ENCODE assay signal across 1 cellular context in the genomic region with DNA sequence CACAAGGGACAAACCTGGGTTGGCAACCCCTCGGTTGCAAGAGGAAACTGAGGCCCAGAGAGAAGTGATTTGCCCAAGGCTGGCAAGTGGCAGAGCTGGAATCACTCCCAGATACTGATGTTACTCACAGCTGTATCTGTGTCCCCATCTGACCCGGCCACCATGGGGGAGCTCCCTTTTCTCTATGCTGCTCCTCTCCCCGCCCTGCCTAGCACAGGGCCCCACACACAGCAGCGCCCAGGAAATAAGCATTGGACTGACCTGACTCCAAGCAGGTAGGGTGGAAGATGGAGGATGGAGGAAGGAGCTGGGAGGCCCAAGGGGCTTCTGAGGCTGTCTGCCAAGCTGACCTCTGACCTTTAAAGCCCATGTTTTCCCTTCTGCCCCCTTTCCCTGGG.
TF ChIP-seq lines count a peak whose summit lies in the region.

No MANE protein-coding gene starts in this region.

TF ChIP-seq in endothelial cell of umbilical vein, 7 proteins besides CTCF, POLR2A, EP300 and RAD21:
- TF ChIP-seq EZH2 (IDR thresholded peaks at IDR 0.05; ENCODE audit: borderline replicate concordance, low read depth, low read length, severe bottlenecking) (no peak), FOS (IDR thresholded peaks at IDR 0.05; ENCODE audit: borderline replicate concordance, insufficient read depth, low read length) (no peak), POLR2AphosphoS5 (IDR thresholded peaks at IDR 0.05; ENCODE audit: insufficient read depth, low read depth, low read length) (no peak), MYC (IDR thresholded peaks at IDR 0.05; ENCODE audit: low read depth, low read length) (no peak), GATA2 (IDR thresholded peaks at IDR 0.05; ENCODE audit: insufficient read depth, insufficient read length, low read depth, low read length) (no peak), JUN (IDR thresholded peaks at IDR 0.05; ENCODE audit: borderline replicate concordance, insufficient read depth, insufficient read length, low read depth) (no peak)
- TF ChIP-seq, protein P1, sequence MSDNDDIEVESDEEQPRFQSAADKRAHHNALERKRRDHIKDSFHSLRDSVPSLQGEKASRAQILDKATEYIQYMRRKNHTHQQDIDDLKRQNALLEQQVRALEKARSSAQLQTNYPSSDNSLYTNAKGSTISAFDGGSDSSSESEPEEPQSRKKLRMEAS (IDR thresholded peaks at IDR 0.05; ENCODE audit: insufficient read depth, insufficient read length): no peak
TF ChIP-seq in endothelial cell of umbilical vein: peak in this region for 0.
